In the genomic region with DNA sequence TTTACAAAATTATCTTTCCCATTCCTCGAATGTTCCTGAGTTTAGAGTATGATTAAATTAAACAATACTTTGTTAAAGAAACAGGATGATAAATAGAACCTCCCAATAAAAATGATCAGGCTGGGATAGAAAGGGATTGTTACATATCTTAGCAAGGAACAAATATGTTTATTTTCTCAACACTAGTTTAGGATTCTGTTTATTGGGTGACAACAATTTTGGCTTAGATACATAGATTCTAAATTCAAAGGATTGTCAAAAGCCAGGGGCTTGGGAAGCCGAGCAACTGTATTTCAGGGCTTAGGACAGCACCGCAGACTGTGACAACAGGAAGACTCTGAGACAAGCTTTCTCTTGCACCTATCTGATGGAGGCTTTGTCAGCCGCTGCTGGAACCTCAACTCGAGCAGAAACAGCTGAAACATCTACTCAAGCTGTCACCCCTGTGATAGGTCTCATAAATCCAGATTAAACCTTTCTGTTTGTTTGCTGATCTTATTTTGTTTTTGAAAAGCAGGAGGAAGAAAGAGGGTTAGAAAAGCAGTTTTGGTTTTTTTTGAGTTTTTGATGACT, we compare ENCODE assay signal across 18 cellular contexts.
A peak's percentile ranks its signal among the peaks of the same experiment; 100 is the strongest.
DNase-seq lines count a peak whose midpoint lies in the region; ATAC-seq, FAIRE-seq and TF ChIP-seq lines count a peak whose summit lies in the region.
"Had no signal": no experiment of that assay in that cellular context is flagged by ENCODE, and none has a peak within 500 bp of the region (broad histone marks: within the 10 kb centered on the region; RNA-seq: fewer than 3 reads in every experiment).

No MANE protein-coding gene starts in this region.

- H3K36me3 ChIP-seq in HepG2 (replicated peaks in 1 of 2; ENCODE audit: control insufficient read depth in 1 of 2, insufficient read depth in 2 of 2, low read length in 2 of 2) (no peaks in the 10 kb centered on the region), right lobe of liver (no peaks in the 10 kb centered on the region), smooth muscle cell (ENCODE audit: low read depth) (no peaks in the 10 kb centered on the region)

- H3K4me3 Mint-ChIP-seq in endothelial cell (ENCODE audit: unreplicated experiment) = no peak overlapping the region
- H3K4me3 Mint-ChIP-seq: T-cell had no signal

- no peak for FAIRE-seq in HepG2 (lab: Jason Lieb, UNC)
- FAIRE-seq: GM12878, GM18507 had no signal

- POLR2A ChIA-PET in HepG2 (lab: Yijun Ruan, JAX) = no interaction called here

- no peak for TF ChIP-seq RAD21 in HepG2 (CRISPR knock-in tag; IDR thresholded peaks at IDR 0.05)

- TF ChIP-seq POLR2A in HepG2 (IDR thresholded peaks at IDR 0.05; ENCODE audit: insufficient read depth in 1 of 2, low read depth in 2 of 2, low read length in 2 of 2) (no peak), right lobe of liver (IDR thresholded peaks at IDR 0.05) (no peak)

- H3K27ac ChIP-seq in HepG2 (ENCODE audit: extremely low read length, insufficient read depth, low read length) (no peak overlapping the region), right lobe of liver (no peak overlapping the region), smooth muscle cell (ENCODE audit: low read depth) (no peak overlapping the region)
- H3K27ac ChIP-seq: SK-N-MC had no signal

- H3K4me1 ChIP-seq in HepG2 (ENCODE audit: insufficient read depth, low read length) (no peaks in the 10 kb centered on the region), right lobe of liver (no peaks in the 10 kb centered on the region), smooth muscle cell (ENCODE audit: low read depth) (peaks cover 7% of the 10 kb centered on the region)

- no peak for TF ChIP-seq CTCF in HepG2 (CRISPR knock-in tag; IDR thresholded peaks at IDR 0.05)
- no peak for TF ChIP-seq CTCF in right lobe of liver (IDR thresholded peaks at IDR 0.05)
- TF ChIP-seq CTCF in endothelial cell (IDR thresholded peaks at IDR 0.05; ENCODE audit: unreplicated experiment) = no peak
- TF ChIP-seq CTCF in smooth muscle cell (IDR thresholded peaks at IDR 0.05; ENCODE audit: borderline replicate concordance, insufficient read depth, poor library complexity, severe bottlenecking) = no peak

- no peak overlapping the region for H3K9ac ChIP-seq in HepG2 (ENCODE audit: insufficient read depth, low read depth, low read length)
- H3K9ac ChIP-seq in smooth muscle cell (ENCODE audit: low read depth) = no peak overlapping the region

- no peak overlapping the region for H3K4me3 ChIP-seq in HepG2 (replicated peaks in 1 of 3; ENCODE audit: insufficient read depth in 1 of 3, low read depth in 2 of 3, low read length in 3 of 3)
- no peak overlapping the region for H3K4me3 ChIP-seq in right lobe of liver
- no peak overlapping the region for H3K4me3 ChIP-seq in smooth muscle cell
- H3K4me3 ChIP-seq: GM12878, SK-N-MC had no signal

- H3K27me3 ChIP-seq in HepG2 (ENCODE audit: control insufficient read depth in 1 of 2, insufficient read depth in 2 of 2, low read length in 2 of 2) = peaks cover 0 to 52% of the 10 kb centered on the region in 2 experiments; a peak in 4 of 5 replicates
- H3K27me3 ChIP-seq in right lobe of liver = no peaks in the 10 kb centered on the region
- peaks cover 6% of the 10 kb centered on the region for H3K27me3 ChIP-seq in smooth muscle cell (ENCODE audit: low read depth)

- no peak for TF ChIP-seq EP300 in HepG2 (IDR thresholded peaks at IDR 0.05; ENCODE audit: low read depth in 2 of 2, low read length in 2 of 2)
- TF ChIP-seq EP300 in HepG2 (CRISPR knock-in tag; IDR thresholded peaks at IDR 0.05; ENCODE audit: borderline replicate concordance) = no peak

- no peaks in the 10 kb centered on the region for H3K9me3 Mint-ChIP-seq in endothelial cell (ENCODE audit: unreplicated experiment)

- intact Hi-C loops in HepG2 (cut with micrococcal nuclease; ENCODE audit: unreplicated experiment) = no loop called here
- intact Hi-C loops in right lobe of liver (cut with DNase I) = no loop called here

- CTCF ChIA-PET in HepG2 (lab: Yijun Ruan, JAX; ENCODE audit: low intra/inter-chr PET ratio, low total read pairs) = no interaction called here

- H3K4me2 ChIP-seq in HepG2 (ENCODE audit: low read depth, low read length) (no peak overlapping the region), smooth muscle cell (peak overlapping the region; percentile 53)

- ATAC-seq in HepG2 (no peak), right lobe of liver (no peak), GM19324 (IDR thresholded peaks at IDR 0.05; ENCODE audit: low FRiP score, unreplicated experiment) (no peak)
- ATAC-seq: GM12878, T-cell had no signal

- H3K79me2 ChIP-seq in HepG2 (ENCODE audit: insufficient read depth, low read length) (no peaks in the 10 kb centered on the region), smooth muscle cell (ENCODE audit: low read depth) (no peaks in the 10 kb centered on the region)

- H3F3A ChIP-seq in smooth muscle cell (ENCODE audit: low read depth) = no peaks in the 10 kb centered on the region

- WGBS in HepG2 (ENCODE audit: low lambda C conversion rate) = under 1% methylated on average over 5 of the region's 5 CpGs
- WGBS in right lobe of liver (ENCODE audit: insufficient coverage, low coverage, low lambda C conversion rate, missing lambda C conversion rate) = 14% methylated on average over 5 of the region's 5 CpGs
- WGBS in smooth muscle cell (ENCODE audit: low lambda C conversion rate) = 19% methylated on average over 5 of the region's 5 CpGs

- in situ Hi-C loops in HepG2 (cut with HindIII; ENCODE audit: extremely low pct_ligation_motif_present, low pct_unique_long_range_greater_than_20kb) = no loop called here

- no peak for DNase-seq in HepG2 (ENCODE audit: low spot score)
- no peak for DNase-seq in right lobe of liver
- peak; percentile 52 for DNase-seq in NCI-H460 (ENCODE audit: extremely low read depth, low read depth)
- peak; percentile 8 for DNase-seq in endothelial cell (ENCODE audit: low spot score)
- no peak for DNase-seq in smooth muscle cell (lab: John Stamatoyannopoulos, UW; ENCODE audit: unreplicated experiment)
- DNase-seq in C1 segment of cervical spinal cord (lab: John Stamatoyannopoulos, UW) = no peak
- DNase-seq in A172 (ENCODE audit: low spot score) = no peak
- DNase-seq: DMS 273 treated with DMSO at 0.1 percent for 48 hours, NCI-H1048, NCI-H187 treated with DMSO at 0.1 percent for 48 hours, NCI-H226, OCI-M1, T-cell, T1000 had no signal

- H3K27ac Mint-ChIP-seq in endothelial cell (ENCODE audit: unreplicated experiment) = no peak overlapping the region
- H3K27ac Mint-ChIP-seq: T-cell had no signal

- H4K20me1 ChIP-seq in HepG2 (ENCODE audit: insufficient read depth, low read length) (no peaks in the 10 kb centered on the region), smooth muscle cell (ENCODE audit: low read depth) (no peaks in the 10 kb centered on the region)

- no peaks in the 10 kb centered on the region for H3K9me3 ChIP-seq in HepG2 (ENCODE audit: low read length)
- no peaks in the 10 kb centered on the region for H3K9me3 ChIP-seq in right lobe of liver
- no peaks in the 10 kb centered on the region for H3K9me3 ChIP-seq in smooth muscle cell (replicated peaks; ENCODE audit: low read depth)

- H3K27me3 Mint-ChIP-seq in endothelial cell (ENCODE audit: unreplicated experiment) = no peaks in the 10 kb centered on the region

- no TSS peak for BruUV-seq in HepG2 (replicated peaks; lab: Mats Ljungman, UMichigan)

- no peak overlapping the region for H2AFZ ChIP-seq in HepG2 (ENCODE audit: low read length)
- H2AFZ ChIP-seq in smooth muscle cell (ENCODE audit: low read depth) = peak overlapping the region; percentile 75

- no peaks in the 10 kb centered on the region for H3K36me3 Mint-ChIP-seq in endothelial cell (ENCODE audit: low read depth, unreplicated experiment)
- H3K36me3 Mint-ChIP-seq: T-cell had no signal

- H3K4me1 Mint-ChIP-seq in endothelial cell (ENCODE audit: unreplicated experiment) = peaks cover 4% of the 10 kb centered on the region
- H3K4me1 Mint-ChIP-seq: T-cell had no signal

TF ChIP-seq in HepG2, 621 proteins besides CTCF, POLR2A, EP300 and RAD21:
- TF ChIP-seq EZH2 (conservative IDR thresholded peaks at IDR 0.05; ENCODE audit: low read depth, low read length) = 0 out of 2 replicates have a peak, but pooled peaks have one; percentile 57
- TF ChIP-seq THYN1 (CRISPR knock-in tag; IDR thresholded peaks at IDR 0.05; ENCODE audit: borderline replicate concordance, low read depth) = no peak

Comparison
In these comparisons a context has a peak if more than half of its experiments do, and no peak if none do; other contexts are left out.
1. DNase-seq: peak in NCI-H460 (single experiment) and endothelial cell (single experiment); none in HepG2 (single experiment), right lobe of liver (0 of 3), smooth muscle cell (single experiment), C1 segment of cervical spinal cord (0 of 14) and A172 (single experiment).